7 cellular contexts compared by ENCODE assay signal in the genomic region with DNA sequence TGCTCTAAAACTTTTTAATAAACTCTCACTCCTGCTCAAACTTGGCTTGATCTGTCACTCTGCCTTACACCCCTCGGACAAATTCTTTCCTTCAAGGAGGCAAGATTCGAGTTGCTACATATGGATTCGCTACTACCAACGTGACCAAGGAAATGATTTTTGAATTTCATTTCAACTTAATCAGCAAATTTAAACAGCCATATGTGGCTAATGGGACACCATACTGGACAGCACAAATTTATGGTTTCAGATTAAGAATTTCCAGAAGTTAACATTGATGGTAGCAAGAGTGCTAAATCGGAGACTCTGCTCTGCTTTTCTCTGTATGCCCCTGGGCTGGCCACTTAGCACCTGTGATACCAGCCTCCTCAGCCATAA.
"Had no signal": no experiment of that assay in that cellular context is flagged by ENCODE, and none has a peak within 500 bp of the region (broad histone marks: within the 10 kb centered on the region; RNA-seq: fewer than 3 reads in every experiment).

No MANE protein-coding gene starts in this region.

- H3K4me2 ChIP-seq: KMS-11 had no signal

- FAIRE-seq: HTR-8/SVneo, K562 had no signal

- ATAC-seq: K562 had no signal

- H3K27ac ChIP-seq: HL-60, KMS-11 had no signal

- H3K4me3 ChIP-seq: K562 had no signal

- DNase-seq: IMR-90, KBM-7, KG1 had no signal

- H3K9ac ChIP-seq: KMS-11 had no signal
